In the genomic region with DNA sequence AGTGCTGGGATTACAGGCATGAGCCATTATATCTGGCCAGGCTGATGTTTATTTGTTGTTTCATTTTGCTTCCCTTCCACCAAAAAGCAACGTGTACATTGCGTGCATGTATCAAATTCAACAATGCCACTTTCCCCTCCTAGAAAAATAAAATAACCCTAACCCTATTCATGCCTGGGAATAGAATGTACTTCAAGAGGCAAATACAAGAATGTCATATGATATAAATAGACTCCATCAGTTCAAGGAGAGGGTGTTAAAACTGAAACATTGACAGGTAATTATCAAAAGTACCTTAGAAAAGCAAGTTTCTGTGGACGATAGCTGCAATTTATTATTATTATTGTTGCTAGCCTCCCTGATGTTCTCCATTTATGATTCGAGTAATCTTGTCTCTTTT, we compare ENCODE assay signal across 20 cellular contexts.
DNase-seq lines count a peak whose midpoint lies in the region; ATAC-seq lines count a peak whose summit lies in the region.
"Had no signal": no experiment of that assay in that cellular context is flagged by ENCODE, and none has a peak within 500 bp of the region (broad histone marks: within the 10 kb centered on the region; RNA-seq: fewer than 3 reads in every experiment).

No MANE protein-coding gene starts in this region.

- H3K36me3 ChIP-seq in CD4-positive, alpha-beta memory T cell (ENCODE audit: insufficient read depth, low read length) = no peaks in the 10 kb centered on the region
- H3K36me3 ChIP-seq: BLaER1, vagina had no signal

- peak overlapping the region; percentile 41 for H3K4me3 Mint-ChIP-seq in activated CD4-positive, alpha-beta T cell treated with anti-CD3 and anti-CD28 coated beads for 36 hours
- H3K4me3 Mint-ChIP-seq in CD4-positive, alpha-beta memory T cell = peak overlapping the region; percentile 73 to 97 (median 84)
- peak overlapping the region; percentile 85 for H3K4me3 Mint-ChIP-seq in T-helper 17 cell
- peak overlapping the region; percentile 50 to 79 for H3K4me3 Mint-ChIP-seq in effector memory CD8-positive, alpha-beta T cell
- H3K4me3 Mint-ChIP-seq: nephron progenitor cell had no signal

- H3K9me3 Mint-ChIP-seq in activated CD4-positive, alpha-beta T cell treated with anti-CD3 and anti-CD28 coated beads for 36 hours (ENCODE audit: low read depth) = peaks cover 7% of the 10 kb centered on the region
- H3K9me3 Mint-ChIP-seq in CD4-positive, alpha-beta memory T cell = peaks cover 0 to 4% (median 0%) of the 10 kb centered on the region in 8 donors
- no peaks in the 10 kb centered on the region for H3K9me3 Mint-ChIP-seq in effector memory CD8-positive, alpha-beta T cell

- no peaks in the 10 kb centered on the region for H3K27me3 ChIP-seq in CD4-positive, alpha-beta memory T cell (ENCODE audit: insufficient read depth, low read length)
- H3K27me3 ChIP-seq: BLaER1, vagina had no signal

- no peak for ATAC-seq in activated CD4-positive, alpha-beta T cell treated with anti-CD3 and anti-CD28 coated beads for 36 hours
- ATAC-seq in T-helper 17 cell (no peak), GM21515 (IDR thresholded peaks at IDR 0.05; ENCODE audit: unreplicated experiment) (no peak)
- no peak for ATAC-seq in effector memory CD8-positive, alpha-beta T cell (replicated peaks)
- ATAC-seq: A549, left colon had no signal

- H3K36me3 Mint-ChIP-seq in activated CD4-positive, alpha-beta T cell treated with anti-CD3 and anti-CD28 coated beads for 36 hours (ENCODE audit: low read depth) = peaks cover 27% of the 10 kb centered on the region
- peaks cover 3 to 15% of the 10 kb centered on the region in 2 donors for H3K36me3 Mint-ChIP-seq in CD4-positive, alpha-beta memory T cell
- peaks cover 2% of the 10 kb centered on the region for H3K36me3 Mint-ChIP-seq in T-helper 17 cell (ENCODE audit: low read depth)
- H3K36me3 Mint-ChIP-seq in effector memory CD8-positive, alpha-beta T cell (ENCODE audit: insufficient read depth) = peaks cover 2% of the 10 kb centered on the region

- no peaks in the 10 kb centered on the region for H3K9me3 ChIP-seq in CD4-positive, alpha-beta memory T cell (ENCODE audit: control insufficient read depth in 1 of 2, low read length in 2 of 2)
- H3K9me3 ChIP-seq in T-helper 17 cell (ENCODE audit: control insufficient read depth, low read length, poor library complexity, severe bottlenecking) = no peaks in the 10 kb centered on the region
- H3K9me3 ChIP-seq: A549, BLaER1, vagina had no signal

- CTCF ChIA-PET in activated CD4-positive, alpha-beta T cell treated with anti-CD3 and anti-CD28 coated beads for 36 hours (lab: Charles Lee) = interaction anchor here (0.8 kb wide), 1 partner anchor 42 kb away, joined by 3 read pairs; no protein-coding TSS in a partner anchor
- CTCF ChIA-PET in CD4-positive, alpha-beta memory T cell (lab: Charles Lee; ENCODE audit: partially characterized antibody) = no interaction called here

- POLR2A ChIA-PET in activated CD4-positive, alpha-beta T cell treated with anti-CD3 and anti-CD28 coated beads for 36 hours (lab: Charles Lee) = no interaction called here
- POLR2A ChIA-PET in CD4-positive, alpha-beta memory T cell (lab: Charles Lee; ENCODE audit: partially characterized antibody) = interaction anchor here (1.6 to 6.9 kb wide), 6 partner anchors 12 to 97 kb away, joined by 3 to 76 read pairs (median 14); a partner anchor contains a TSS

- peaks cover 85% of the 10 kb centered on the region for H3K4me1 Mint-ChIP-seq in activated CD4-positive, alpha-beta T cell treated with anti-CD3 and anti-CD28 coated beads for 36 hours
- peaks cover 47 to 80% (median 66%) of the 10 kb centered on the region in 4 donors for H3K4me1 Mint-ChIP-seq in CD4-positive, alpha-beta memory T cell
- H3K4me1 Mint-ChIP-seq in T-helper 17 cell = peaks cover 28% of the 10 kb centered on the region
- peaks cover 13 to 30% of the 10 kb centered on the region in 2 donors for H3K4me1 Mint-ChIP-seq in effector memory CD8-positive, alpha-beta T cell (ENCODE audit: low read depth in 2 of 2)
- H3K4me1 Mint-ChIP-seq: nephron progenitor cell had no signal

- intact Hi-C loops in activated CD4-positive, alpha-beta T cell treated with anti-CD3 and anti-CD28 coated beads for 36 hours (cut with DNase I, micrococcal nuclease) = loop anchor here (1.0 to 2.0 kb wide), 3 partner anchors 18 to 32 kb away; no protein-coding TSS in a partner anchor
- intact Hi-C loops in CD4-positive, alpha-beta memory T cell (cut with micrococcal nuclease) = loop anchor here (1.0 to 2.0 kb wide), 2 partner anchors 11 to 16 kb away; no protein-coding TSS in a partner anchor

- H3K27ac Mint-ChIP-seq in activated CD4-positive, alpha-beta T cell treated with anti-CD3 and anti-CD28 coated beads for 36 hours = peak overlapping the region; percentile 86
- peak overlapping the region; percentile 43 to 94 (median 88) for H3K27ac Mint-ChIP-seq in CD4-positive, alpha-beta memory T cell
- peak overlapping the region; percentile 95 for H3K27ac Mint-ChIP-seq in T-helper 17 cell
- peak overlapping the region; percentile 35 to 90 for H3K27ac Mint-ChIP-seq in effector memory CD8-positive, alpha-beta T cell
- H3K27ac Mint-ChIP-seq: nephron progenitor cell, progenitor cell of endocrine pancreas had no signal

- peak overlapping the region; percentile 36 for H3K27ac ChIP-seq in CD4-positive, alpha-beta memory T cell (ENCODE audit: low read depth, low read length)
- H3K27ac ChIP-seq: A549, BLaER1, vagina had no signal

- H3K27me3 Mint-ChIP-seq in activated CD4-positive, alpha-beta T cell treated with anti-CD3 and anti-CD28 coated beads for 36 hours = no peaks in the 10 kb centered on the region
- H3K27me3 Mint-ChIP-seq in CD4-positive, alpha-beta memory T cell = no peaks in the 10 kb centered on the region
- no peaks in the 10 kb centered on the region for H3K27me3 Mint-ChIP-seq in T-helper 17 cell
- no peaks in the 10 kb centered on the region for H3K27me3 Mint-ChIP-seq in effector memory CD8-positive, alpha-beta T cell
- H3K27me3 Mint-ChIP-seq: progenitor cell of endocrine pancreas had no signal

- no peak for DNase-seq in activated CD4-positive, alpha-beta T cell treated with anti-CD3 and anti-CD28 coated beads for 36 hours
- DNase-seq in activated CD4-positive, alpha-beta T cell treated with anti-CD3 and anti-CD28 coated beads for 1 hour = no peak
- DNase-seq in CD4-positive, alpha-beta memory T cell = no peak
- DNase-seq in T-helper 17 cell (no peak), NCI-H510A treated with DMSO at 0.1 percent for 48 hours (lab: John Stamatoyannopoulos, UW) (no peak), hepatic stellate cell (ENCODE audit: low spot score) (no peak)
- DNase-seq in effector memory CD8-positive, alpha-beta T cell = no peak
- DNase-seq: cerebellar nuclear complex; DMS 273 treated with DMSO at 0.1 percent for 48 hours; effector CD4-positive, alpha-beta T cell; GDM1; left colon; NCI-H1092 treated with DMSO at 0.1 percent for 48 hours; NCI-H2081 treated with DMSO at 0.1 percent for 48 hours; nephron progenitor cell had no signal

- peak overlapping the region; percentile 1 to 12 for H3K4me3 ChIP-seq in CD4-positive, alpha-beta memory T cell (ENCODE audit: low read length in 2 of 2)
- H3K4me3 ChIP-seq: A549, BLaER1, vagina had no signal

- H3K4me1 ChIP-seq in CD4-positive, alpha-beta memory T cell (ENCODE audit: insufficient read depth, low read length) = peaks cover 66% of the 10 kb centered on the region
- H3K4me1 ChIP-seq: A549, BLaER1, vagina had no signal
